Comparison of ENCODE assay signal across 28 cellular contexts in genomic region chr14:76613616-76614015, GRCh38.
"Had no signal": no experiment of that assay in that cellular context is flagged by ENCODE, and none has a peak within 500 bp of the region (broad histone marks: within the 10 kb centered on the region; RNA-seq: fewer than 3 reads in every experiment).

No MANE protein-coding gene starts in this region.

- H3K27ac ChIP-seq: left ventricle myocardium inferior, pancreas, prostate gland, skin epidermis, stomach, testis, thyroid gland, transverse colon, upper lobe of left lung, uterus had no signal

- FAIRE-seq: islet of Langerhans, pancreas had no signal

- H3K36me3 ChIP-seq: left ventricle myocardium inferior, pancreas, prostate gland, stomach, thyroid gland, transverse colon, upper lobe of left lung, uterus had no signal

- H3K27ac Mint-ChIP-seq: naive thymus-derived CD8-positive, alpha-beta T cell; nephron; stimulated activated naive B cell treated with anti-CD40 and anti-IgM and Interleukin-4, amounts not matched to agents 10 μg/mL and 1 μg/mL and 100 μg/mL, for 72 hours had no signal

- H3K9me3 ChIP-seq: prostate gland, testis, thyroid gland, uterus had no signal

- H3K36me3 Mint-ChIP-seq: stimulated activated naive B cell treated with anti-CD40 and anti-IgM and Interleukin-4, amounts not matched to agents 10 μg/mL and 1 μg/mL and 100 μg/mL, for 72 hours had no signal

- H3K4me3 Mint-ChIP-seq: naive thymus-derived CD8-positive, alpha-beta T cell; nephron; neural crest cell; stimulated activated naive B cell treated with anti-CD40 and anti-IgM and Interleukin-4, amounts not matched to agents 10 μg/mL and 1 μg/mL and 100 μg/mL, for 72 hours had no signal

- DNase-seq: hippocampal formation; left ventricle myocardium inferior; mesenchymal stem cell; naive thymus-derived CD8-positive, alpha-beta T cell; nucleus accumbens; pancreas; posterior cingulate gyrus; retina; right cardiac atrium; stimulated activated CD4-positive, alpha-beta T cell treated with anti-CD3 and anti-CD28 coated beads, Interleukin-12 subunit alpha, Interleukin-12 subunit beta, amount 100 ng/mL, for 4 hours; stimulated activated CD4-positive, alpha-beta T cell treated with anti-CD3 and anti-CD28 coated beads, Interleukin-15, amount 100 ng/mL, for 24 hours; stimulated activated CD4-positive, alpha-beta T cell treated with anti-CD3 and anti-CD28 coated beads, Interleukin-2, amount 100 ng/mL, for 24 hours; stimulated activated CD4-positive, alpha-beta T cell treated with anti-CD3 and anti-CD28 coated beads, Interleukin-4, amount 100 ng/mL, for 1 hour; stimulated activated naive B cell treated with anti-CD40 and anti-IgM and Interleukin-4, amounts not matched to agents 10 μg/mL and 1 μg/mL and 100 μg/mL, for 72 hours; stimulated activated naive CD8-positive, alpha-beta T cell treated with anti-CD3 and anti-CD28 coated beads, Interleukin-15, Interleukin-2, amounts not matched to agents 100 U/mL and 50 U/mL, for 24 hours; stomach; testis; thyroid gland; transverse colon; upper lobe of left lung; uterus had no signal

- H3K4me1 Mint-ChIP-seq: naive thymus-derived CD8-positive, alpha-beta T cell; nephron; stimulated activated naive B cell treated with anti-CD40 and anti-IgM and Interleukin-4, amounts not matched to agents 10 μg/mL and 1 μg/mL and 100 μg/mL, for 72 hours had no signal

- ATAC-seq: naive thymus-derived CD8-positive, alpha-beta T cell; pancreas; right cardiac atrium; sciatic nerve; stimulated activated naive B cell treated with anti-CD40 and anti-IgM and Interleukin-4, amounts not matched to agents 10 μg/mL and 1 μg/mL and 100 μg/mL, for 72 hours; stimulated activated naive CD8-positive, alpha-beta T cell treated with anti-CD3 and anti-CD28 coated beads, Interleukin-15, Interleukin-2, amounts not matched to agents 100 U/mL and 50 U/mL, for 24 hours had no signal

- H3K27me3 ChIP-seq: pancreas, stomach, testis, thyroid gland, transverse colon, upper lobe of left lung, uterus had no signal

- H3K4me3 ChIP-seq: left ventricle myocardium inferior, lung, pancreas, prostate gland, skin epidermis, stomach, testis, thyroid gland, transverse colon, upper lobe of left lung, uterus had no signal

- H3K4me1 ChIP-seq: left ventricle myocardium inferior, pancreas, prostate gland, stomach, testis, thyroid gland, transverse colon, upper lobe of left lung, uterus had no signal
